ENCODE assay signal across 34 cellular contexts in the genomic region with DNA sequence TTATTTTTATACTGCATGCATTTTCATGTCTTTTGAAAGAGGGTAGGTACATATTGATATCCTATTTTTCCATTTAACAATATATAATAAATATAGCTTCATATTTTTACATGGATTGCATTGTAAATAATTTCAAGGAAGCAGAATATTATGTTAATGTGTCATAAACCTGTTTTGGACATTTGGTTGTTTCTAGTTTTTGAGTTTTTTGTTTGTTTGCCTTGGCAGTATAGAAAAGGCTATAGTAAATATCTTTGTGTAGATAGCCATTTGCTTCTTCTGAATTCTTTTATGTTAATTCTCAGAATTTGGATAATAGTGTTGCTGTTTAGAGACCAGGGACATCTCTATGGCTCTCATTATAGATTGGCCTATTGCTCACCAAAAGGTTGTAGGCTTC.
"Had no signal": no experiment of that assay in that cellular context is flagged by ENCODE, and none has a peak within 500 bp of the region (broad histone marks: within the 10 kb centered on the region; RNA-seq: fewer than 3 reads in every experiment).

No MANE protein-coding gene starts in this region.

- FAIRE-seq: astrocyte, TTC549 had no signal

- DNase-seq: activated B cell treated with CpG ODN at 0.5 μM for 24 hours; activated CD4-positive, alpha-beta memory T cell treated with anti-CD3 and anti-CD28 coated beads for 36 hours; activated CD4-positive, alpha-beta T cell treated with anti-CD3 and anti-CD28 coated beads for 4 hours; activated CD4-positive, alpha-beta T cell treated with anti-CD3 and anti-CD28 coated beads, Interleukin-2, amount 10 ng/mL, durations not matched to agents 24 days and 14 days; activated CD4-positive, alpha-beta T cell treated with anti-CD3 and anti-CD28 coated beads, Interleukin-2, amount 50 U/mL, for 1 hour; activated CD4-positive, alpha-beta T cell treated with anti-CD3 and anti-CD28 coated beads, Interleukin-2, amount 50 U/mL, for 4 hours; activated CD4-positive, CD25-positive, alpha-beta regulatory T cell treated with anti-CD3 and anti-CD28 coated beads, Interleukin-2, amount 50 U/mL, for 72 hours; activated CD8-positive, alpha-beta memory T cell treated with anti-CD3 and anti-CD28 coated beads, Interleukin-2, amount 50 U/mL, for 4 hours; activated CD8-positive, alpha-beta T cell treated with anti-CD3 and anti-CD28 coated beads for 36 hours; activated effector memory CD4-positive, alpha-beta T cell treated with anti-CD3 and anti-CD28 coated beads, Interleukin-2, amount 50 U/mL, for 16 hours; activated gamma-delta T cell treated with Interleukin-2 at 50 U/mL for 16 hours; activated naive CD4-positive, alpha-beta T cell; activated naive CD4-positive, alpha-beta T cell treated with anti-CD3 and anti-CD28 coated beads for 36 hours; activated naive CD4-positive, alpha-beta T cell treated with anti-CD3 and anti-CD28 coated beads, Interleukin-2, amount 50 U/mL, for 16 hours; activated naive CD8-positive, alpha-beta T cell treated with anti-CD3 and anti-CD28 coated beads for 36 hours; activated T-cell treated with anti-CD3 and anti-CD28 coated beads for 4 hours; activated T-cell treated with anti-CD3 and anti-CD28 coated beads, Interleukin-2, amount 50 U/mL, for 1 hour; activated T-cell treated with anti-CD3 and anti-CD28 coated beads, Interleukin-2, amount 50 U/mL, for 4 hours; activated T-cell treated with anti-CD3 and anti-CD28 coated beads, Interleukin-2, amount 50 U/mL, for 72 hours; adrenal gland; amniotic stem cell; aorta; body of pancreas; brain microvascular endothelial cell; central memory CD4-positive, alpha-beta T cell; T-helper 1 cell; T-helper 2 cell; T-helper 9 cell had no signal

- H3K27me3 ChIP-seq: body of pancreas, brain microvascular endothelial cell, breast epithelium had no signal

- H3K27ac ChIP-seq: adrenal gland, body of pancreas, brain microvascular endothelial cell, breast epithelium, VCaP had no signal

- ATAC-seq: activated CD8-positive, alpha-beta T cell treated with anti-CD3 and anti-CD28 coated beads for 36 hours; activated naive CD4-positive, alpha-beta T cell treated with anti-CD3 and anti-CD28 coated beads, Interleukin-2, amount 50 U/mL, for 72 hours; activated T-cell treated with anti-CD3 and anti-CD28 coated beads, Interleukin-2, amount 50 U/mL, for 4 hours; activated T-cell treated with anti-CD3 and anti-CD28 coated beads, Interleukin-2, amount 50 U/mL, for 72 hours; activated T-helper 17 cell treated with anti-CD3 and anti-CD28 coated beads, Interleukin-2, amount 50 U/mL, for 72 hours; body of pancreas had no signal

- H3K4me1 ChIP-seq: adrenal gland, breast epithelium had no signal

- H3K4me3 ChIP-seq: adrenal gland, body of pancreas, breast epithelium had no signal

- H3K36me3 ChIP-seq: adrenal gland, brain microvascular endothelial cell, breast epithelium had no signal

- H3K9me3 ChIP-seq: adrenal gland, body of pancreas, breast epithelium had no signal
